ENCODE assay signal across 24 cellular contexts in the genomic region with DNA sequence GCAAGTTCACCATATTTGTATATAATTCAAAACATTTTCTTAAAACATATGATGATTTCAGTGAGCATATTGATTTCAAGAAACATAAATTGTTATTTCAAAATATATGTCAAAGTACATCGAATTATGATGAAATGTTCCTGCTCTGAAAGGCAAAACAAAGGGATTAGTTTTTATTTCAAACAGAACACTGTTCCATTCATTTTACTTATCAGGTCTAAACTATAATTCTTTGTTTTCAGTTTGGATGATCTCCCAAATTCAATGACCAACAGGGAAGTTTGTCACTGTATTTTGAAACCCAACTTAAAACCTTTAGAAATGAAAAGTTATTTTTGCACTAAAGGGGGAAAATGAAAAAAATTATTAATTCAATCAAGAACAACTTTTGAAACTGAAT.
DNase-seq lines count a peak whose midpoint lies in the region; ATAC-seq lines count a peak whose summit lies in the region.
"Had no signal": no experiment of that assay in that cellular context is flagged by ENCODE, and none has a peak within 500 bp of the region (broad histone marks: within the 10 kb centered on the region; RNA-seq: fewer than 3 reads in every experiment).

No MANE protein-coding gene starts in this region.

- H2AFZ ChIP-seq in ACC112 (ENCODE audit: low read length, unreplicated experiment) = peak overlapping the region; percentile 27
- H2AFZ ChIP-seq: PC-9 had no signal

- ATAC-seq in HG03354 (IDR thresholded peaks at IDR 0.05; ENCODE audit: poor library complexity, severe bottlenecking, unreplicated experiment) = no peak
- ATAC-seq in stimulated activated effector memory CD8-positive, alpha-beta T cell treated with anti-CD3 and anti-CD28 coated beads, Interleukin-12 subunit alpha, Interleukin-12 subunit beta, amount 100 ng/mL, for 72 hours = no peak
- ATAC-seq: CD8-positive, alpha-beta T cell; HepG2 had no signal

- peak; percentile 61 for DNase-seq in adipocyte (ENCODE audit: low read depth)
- DNase-seq in globus pallidus (ENCODE audit: low spot score) = peak; percentile 58
- peak; percentile 79 for DNase-seq in pons (ENCODE audit: low spot score)
- DNase-seq in HT-29 (ENCODE audit: low spot score) = no peak
- DNase-seq in stimulated activated effector memory CD8-positive, alpha-beta T cell treated with anti-CD3 and anti-CD28 coated beads, Interleukin-12 subunit alpha, Interleukin-12 subunit beta, amount 100 ng/mL, for 72 hours (ENCODE audit: low spot score in 2 of 2) = no peak
- DNase-seq: 8988T; AML-193; C1 segment of cervical spinal cord; CD8-positive, alpha-beta T cell; DMS153; KBM-7; NCI-H1092; NCI-H1436; NCI-H1930; NCI-H226; NCI-H510A treated with DMSO at 0.1 percent for 48 hours; NCI-H748 treated with DMSO at 0.1 percent for 48 hours; PC-9; RPMI8226; SHP77 had no signal

- H3K79me2 ChIP-seq in ACC112 (ENCODE audit: control insufficient read depth, insufficient read depth, low read length, unreplicated experiment) = no peaks in the 10 kb centered on the region

- H3K9ac ChIP-seq in adipocyte (ENCODE audit: low read length) = peak overlapping the region; percentile 56

- H3K4me3 Mint-ChIP-seq in stimulated activated effector memory CD8-positive, alpha-beta T cell treated with anti-CD3 and anti-CD28 coated beads, Interleukin-12 subunit alpha, Interleukin-12 subunit beta, amount 100 ng/mL, for 72 hours = no peak overlapping the region
- H3K4me3 Mint-ChIP-seq: CD8-positive, alpha-beta T cell had no signal

- H3K36me3 Mint-ChIP-seq in stimulated activated effector memory CD8-positive, alpha-beta T cell treated with anti-CD3 and anti-CD28 coated beads, Interleukin-12 subunit alpha, Interleukin-12 subunit beta, amount 100 ng/mL, for 72 hours = no peaks in the 10 kb centered on the region
- H3K36me3 Mint-ChIP-seq: CD8-positive, alpha-beta T cell had no signal

- H3K36me3 ChIP-seq in ACC112 (ENCODE audit: insufficient read depth, low read length) (no peaks in the 10 kb centered on the region), adipocyte (ENCODE audit: control insufficient read depth, insufficient read depth, low read length, severe bottlenecking) (no peaks in the 10 kb centered on the region)

- H3K9me3 Mint-ChIP-seq in stimulated activated effector memory CD8-positive, alpha-beta T cell treated with anti-CD3 and anti-CD28 coated beads, Interleukin-12 subunit alpha, Interleukin-12 subunit beta, amount 100 ng/mL, for 72 hours = peaks cover 6% of the 10 kb centered on the region
- H3K9me3 Mint-ChIP-seq: CD8-positive, alpha-beta T cell had no signal

- H3K4me3 ChIP-seq in ACC112 (ENCODE audit: low read depth, low read length) = no peak overlapping the region
- H3K4me3 ChIP-seq in adipocyte (ENCODE audit: low read length) = peak overlapping the region; percentile 18
- H3K4me3 ChIP-seq: PC-9, SK-N-MC had no signal

- peaks cover 4% of the 10 kb centered on the region for H3K9me3 ChIP-seq in adipocyte (ENCODE audit: control insufficient read depth, low read length)

- H3K27me3 ChIP-seq in ACC112 (ENCODE audit: insufficient read depth, low read length) (no peaks in the 10 kb centered on the region), adipocyte (replicated peaks; ENCODE audit: control insufficient read depth, insufficient read depth, low read length) (no peaks in the 10 kb centered on the region)

- H3K27ac Mint-ChIP-seq in stimulated activated effector memory CD8-positive, alpha-beta T cell treated with anti-CD3 and anti-CD28 coated beads, Interleukin-12 subunit alpha, Interleukin-12 subunit beta, amount 100 ng/mL, for 72 hours = no peak overlapping the region
- H3K27ac Mint-ChIP-seq: CD8-positive, alpha-beta T cell had no signal

- no peaks in the 10 kb centered on the region for H3K4me1 Mint-ChIP-seq in stimulated activated effector memory CD8-positive, alpha-beta T cell treated with anti-CD3 and anti-CD28 coated beads, Interleukin-12 subunit alpha, Interleukin-12 subunit beta, amount 100 ng/mL, for 72 hours

- peak overlapping the region; percentile 31 for H3K27ac ChIP-seq in ACC112 (ENCODE audit: low read depth, low read length)
- H3K27ac ChIP-seq: PC-9, SK-N-MC had no signal

- no peaks in the 10 kb centered on the region for H3K4me1 ChIP-seq in ACC112 (ENCODE audit: control insufficient read depth, insufficient read depth, low read length, unreplicated experiment)
- H3K4me1 ChIP-seq in adipocyte (ENCODE audit: control insufficient read depth, insufficient read depth, low read length) = peaks cover 27% of the 10 kb centered on the region

Comparison
In these comparisons a context has a peak if more than half of its experiments do, and no peak if none do; other contexts are left out.
1. DNase-seq: peak in adipocyte (single experiment), globus pallidus (single experiment) and pons (single experiment); none in HT-29 (single experiment) and stimulated activated effector memory CD8-positive, alpha-beta T cell treated with anti-CD3 and anti-CD28 coated beads, Interleukin-12 subunit alpha, Interleukin-12 subunit beta, amount 100 ng/mL, for 72 hours (0 of 2).